21 cellular contexts compared by ENCODE assay signal in genomic region chr3:8981700-8982099, GRCh38. TPM values are rescaled to one million over a fixed set of nuclear protein-coding genes. Genes with fewer than 3 reads are reported as not detected.
DNase-seq lines count a peak whose midpoint lies in the region; ATAC-seq and TF ChIP-seq lines count a peak whose summit lies in the region.
"Had no signal": no experiment of that assay in that cellular context is flagged by ENCODE, and none has a peak within 500 bp of the region (broad histone marks: within the 10 kb centered on the region; RNA-seq: fewer than 3 reads in every experiment).

No MANE protein-coding gene starts in this region.

- H3K27ac ChIP-seq in neural progenitor cell = no peak overlapping the region
- H3K27ac ChIP-seq in CD4-positive, alpha-beta T cell (ENCODE audit: low read depth, low read length) = no peak overlapping the region
- H3K27ac ChIP-seq: BLaER1, RWPE1 had no signal

- no peaks in the 10 kb centered on the region for H3K4me1 ChIP-seq in neural progenitor cell
- H3K4me1 ChIP-seq: HAP-1 had no signal

- no peak overlapping the region for H2AFZ ChIP-seq in neural progenitor cell (replicated peaks)
- H2AFZ ChIP-seq: GM23338 had no signal

- H3K27ac Mint-ChIP-seq in brain (peak overlapping the region in 4 of 5 experiments; percentile 30 to 92 (median 56)), neural progenitor cell (peak overlapping the region; percentile 22)
- no peak overlapping the region for H3K27ac Mint-ChIP-seq in CD4-positive, alpha-beta T cell
- H3K27ac Mint-ChIP-seq: CD8-positive, alpha-beta memory T cell; GM23338 had no signal

- no peaks in the 10 kb centered on the region for H3K27me3 ChIP-seq in neural progenitor cell
- H3K27me3 ChIP-seq in CD4-positive, alpha-beta T cell (ENCODE audit: control insufficient read depth, insufficient read depth, low read length) = no peaks in the 10 kb centered on the region
- H3K27me3 ChIP-seq: BLaER1 had no signal

- peaks cover 12% of the 10 kb centered on the region for H3K4me1 Mint-ChIP-seq in brain
- H3K4me1 Mint-ChIP-seq in neural progenitor cell = peaks cover 18% of the 10 kb centered on the region
- H3K4me1 Mint-ChIP-seq in CD4-positive, alpha-beta T cell (ENCODE audit: low read depth) = no peaks in the 10 kb centered on the region
- H3K4me1 Mint-ChIP-seq: CD8-positive, alpha-beta memory T cell; GM23338 had no signal

- H3K36me3 Mint-ChIP-seq in brain (peaks cover 11% of the 10 kb centered on the region), neural progenitor cell (peaks cover 2% of the 10 kb centered on the region)
- H3K36me3 Mint-ChIP-seq in CD4-positive, alpha-beta T cell (ENCODE audit: low read depth) = no peaks in the 10 kb centered on the region

- peak; percentile 18 for DNase-seq in islet precursor cell
- DNase-seq in neural progenitor cell (ENCODE audit: low spot score) = no peak
- DNase-seq in ureter (ENCODE audit: low spot score) = peak; percentile 23
- no peak for DNase-seq in T-helper 1 cell
- no peak for DNase-seq in mesenteric fat pad (ENCODE audit: low spot score)
- DNase-seq in CD4-positive, alpha-beta T cell = no peak
- DNase-seq: CD8-positive, alpha-beta memory T cell; DMS53; Karpas-422; NCI-H1105 treated with DMSO at 0.1 percent for 48 hours; NCI-H2029 treated with DMSO at 0.1 percent for 48 hours; NCI-H226; NCI-H510A treated with DMSO at 0.1 percent for 48 hours; NCI-H748 treated with DMSO at 0.1 percent for 48 hours; NK-92 treated with Interleukin-12 subunit alpha and Interleukin-12 subunit beta, amount 100 ng/mL, for 24 hours; SIG-M5 had no signal

- no peak overlapping the region for H3K4me3 ChIP-seq in neural progenitor cell
- H3K4me3 ChIP-seq: BLaER1, GM23338, HAP-1 had no signal

- H3K4me3 Mint-ChIP-seq in brain (no peak overlapping the region), neural progenitor cell (no peak overlapping the region)
- H3K4me3 Mint-ChIP-seq in CD4-positive, alpha-beta T cell = no peak overlapping the region
- H3K4me3 Mint-ChIP-seq: CD8-positive, alpha-beta memory T cell; GM23338 had no signal

- H4K20me1 ChIP-seq in neural progenitor cell (ENCODE audit: low read depth) = no peaks in the 10 kb centered on the region
- H4K20me1 ChIP-seq: BLaER1 had no signal

- TF ChIP-seq CTCF in brain (conservative IDR thresholded peaks at IDR 0.05) = no peak
- TF ChIP-seq CTCF in neural progenitor cell (IDR thresholded peaks at IDR 0.05) = no peak
- TF ChIP-seq CTCF in CD4-positive, alpha-beta T cell (IDR thresholded peaks at IDR 0.05) = no peak

- H3K27me3 Mint-ChIP-seq in brain (peaks cover 6% of the 10 kb centered on the region), neural progenitor cell (ENCODE audit: insufficient read depth, low read depth) (peaks cover 6% of the 10 kb centered on the region)
- H3K27me3 Mint-ChIP-seq in CD4-positive, alpha-beta T cell = peaks cover 18% of the 10 kb centered on the region

- H3K36me3 ChIP-seq in neural progenitor cell = no peaks in the 10 kb centered on the region
- H3K36me3 ChIP-seq: BLaER1, HAP-1 had no signal

- CTCF ChIA-PET in CD4-positive, alpha-beta T cell (lab: Charles Lee) = no interaction called here

- H3K4me2 ChIP-seq in neural progenitor cell = no peak overlapping the region
- H3K4me2 ChIP-seq: BLaER1, GM23338 had no signal

- H3K79me2 ChIP-seq in neural progenitor cell (ENCODE audit: low read depth) = no peaks in the 10 kb centered on the region

- H3K9me3 Mint-ChIP-seq in brain (peaks cover 0 to 2% (median 0%) of the 10 kb centered on the region in 5 experiments), neural progenitor cell (peaks cover 9% of the 10 kb centered on the region)
- H3K9me3 Mint-ChIP-seq in CD4-positive, alpha-beta T cell = no peaks in the 10 kb centered on the region

- POLR2A ChIA-PET in CD4-positive, alpha-beta T cell (lab: Charles Lee) = no interaction called here

- intact Hi-C loops in CD4-positive, alpha-beta T cell (cut with DNase I, micrococcal nuclease) = no loop called here

- no peaks in the 10 kb centered on the region for H3K9me3 ChIP-seq in neural progenitor cell (ENCODE audit: low read depth)
- H3K9me3 ChIP-seq in CD4-positive, alpha-beta T cell (ENCODE audit: control insufficient read depth, low read length) = peaks cover 10% of the 10 kb centered on the region
- H3K9me3 ChIP-seq: BLaER1, HAP-1 had no signal

- H3F3A ChIP-seq in neural progenitor cell (ENCODE audit: low read depth) = no peaks in the 10 kb centered on the region

- H3K9ac ChIP-seq in neural progenitor cell = no peak overlapping the region
- H3K9ac ChIP-seq: BLaER1 had no signal

- ATAC-seq in CD4-positive, alpha-beta T cell (ENCODE audit: poor library complexity) = no peak
- ATAC-seq: GM23338 had no signal

RNA-seq across cellular contexts. Expression of gene RAD18, which starts 18.4 kb away (rescaled TPM):
- polyA plus RNA-seq in brain (ENCODE audit: insufficient read depth, low read depth, low replicate concordance) = 3.4 TPM
- total RNA-seq in neural progenitor cell (ENCODE audit: low replicate concordance) (13.9 and 22.1 TPM in 2 replicates), ureter (9.4 TPM), mesenteric fat pad (6.6 TPM)
- total RNA-seq in CD4-positive, alpha-beta T cell = 10 to 100 TPM in 1 of 2 experiments, 1 to 10 TPM in 1; 9.6 to 10.0 TPM

Comparison
In these comparisons a context has a peak if more than half of its experiments do, and no peak if none do; other contexts are left out.
1. DNase-seq: peak in islet precursor cell (single experiment) and ureter (single experiment); none in neural progenitor cell (single experiment), T-helper 1 cell (0 of 5), mesenteric fat pad (single experiment) and CD4-positive, alpha-beta T cell (0 of 10).